ENCODE assay signal across 14 cellular contexts in the genomic region with DNA sequence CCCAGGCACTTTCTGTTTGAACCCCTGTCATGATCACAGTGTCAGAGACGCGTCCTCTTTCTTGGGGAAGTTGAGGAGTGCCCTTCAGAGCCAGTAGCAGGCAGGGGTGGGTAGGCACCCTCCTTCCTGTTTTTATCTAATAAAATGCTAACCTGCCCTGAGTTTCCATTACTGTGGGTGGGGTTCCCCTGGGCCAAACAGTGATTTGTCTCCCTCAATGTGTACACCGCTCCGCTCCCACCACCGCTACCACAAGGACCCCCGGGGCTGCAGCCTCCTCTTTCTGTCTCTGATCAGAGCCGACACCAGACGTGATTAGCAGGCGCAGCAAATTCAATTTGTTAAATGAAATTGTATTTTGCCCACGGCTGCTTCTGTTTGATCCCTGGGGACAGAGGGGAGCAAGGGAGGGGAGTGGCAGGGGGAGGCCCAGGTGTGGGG. TPM values are rescaled to one million over a fixed set of nuclear protein-coding genes. Genes with fewer than 3 reads are reported as not detected.
DNase-seq lines count a peak whose midpoint lies in the region; ATAC-seq and TF ChIP-seq lines count a peak whose summit lies in the region.
"Had no signal": no experiment of that assay in that cellular context is flagged by ENCODE, and none has a peak within 500 bp of the region (broad histone marks: within the 10 kb centered on the region; RNA-seq: fewer than 3 reads in every experiment).

No MANE protein-coding gene starts in this region.

- TF ChIP-seq CTCF in SK-N-SH (IDR thresholded peaks at IDR 0.05) (no peak), chondrocyte (IDR thresholded peaks at IDR 0.05) (no peak)

- peak in 1 of 2 experiments; percentile 49; a peak in 1 of 4 replicates for TF ChIP-seq EP300 in SK-N-SH (IDR thresholded peaks at IDR 0.05; ENCODE audit: borderline replicate concordance in 1 of 2, low read depth in 1 of 2, low read length in 1 of 2)

- ATAC-seq in SK-N-SH treated with all-trans-retinoic acid at 6 μM for 48 hours (no peak), GM18861 (IDR thresholded peaks at IDR 0.05; ENCODE audit: unreplicated experiment) (no peak)
- ATAC-seq: A549; activated CD8-positive, alpha-beta memory T cell treated with anti-CD3 and anti-CD28 coated beads, Interleukin-2, amount 10 ng/mL, durations not matched to agents 7 days and 5 days had no signal

- H3K9ac ChIP-seq in SK-N-SH (no peak overlapping the region), Karpas-422 (ENCODE audit: low read length) (peak overlapping the region; percentile 31; the same call in 1 of the 2 replicates), skeletal muscle tissue (ENCODE audit: low read depth in 1 of 3, low read length in 3 of 3) (peak overlapping the region in 1 of 3 donors; percentile 40)

- 80% methylated on average over 10 of the region's 10 CpGs for WGBS in SK-N-SH (ENCODE audit: low lambda C conversion rate)

- H3K9me3 Mint-ChIP-seq in chondrocyte (ENCODE audit: low read depth): no peaks in the 10 kb centered on the region

- TF ChIP-seq RAD21 in SK-N-SH (IDR thresholded peaks at IDR 0.05; ENCODE audit: low read length): no peak

- POLR2A ChIA-PET in SK-N-SH (lab: Yijun Ruan, JAX): no interaction called here

- peaks cover 0 to 40% of the 10 kb centered on the region in 2 experiments; a peak in 1 of 4 replicates for H3K4me1 ChIP-seq in SK-N-SH (ENCODE audit: control insufficient read depth in 1 of 2, insufficient read depth in 2 of 2, low read depth in 1 of 2, low read length in 1 of 2)
- peaks cover 82% of the 10 kb centered on the region for H3K4me1 ChIP-seq in Karpas-422 (ENCODE audit: low read length)
- H3K4me1 ChIP-seq in skeletal muscle tissue (ENCODE audit: control insufficient read depth in 3 of 3, insufficient read depth in 3 of 3, low read length in 3 of 3): peaks cover 28 to 56% (median 36%) of the 10 kb centered on the region in 3 donors

- H3F3A ChIP-seq in SK-N-SH (replicated peaks; ENCODE audit: insufficient read depth): peaks cover 9% of the 10 kb centered on the region

- no peaks in the 10 kb centered on the region for H3K27me3 Mint-ChIP-seq in chondrocyte (ENCODE audit: low read depth)

- H2AFZ ChIP-seq in SK-N-SH (ENCODE audit: low read depth): no peak overlapping the region
- no peak overlapping the region for H2AFZ ChIP-seq in Karpas-422 (ENCODE audit: low read length)

- H3K4me3 Mint-ChIP-seq in chondrocyte (ENCODE audit: unreplicated experiment): peak overlapping the region; percentile 94
- H3K4me3 Mint-ChIP-seq: activated CD8-positive, alpha-beta memory T cell treated with anti-CD3 and anti-CD28 coated beads, Interleukin-2, amount 10 ng/mL, durations not matched to agents 7 days and 5 days had no signal

- CTCF ChIA-PET in SK-N-SH (lab: Yijun Ruan, JAX): interaction anchor here (11.9 to 31.5 kb wide), 2 partner anchors 7 to 22 kb away, joined by 271 to 937 read pairs; a partner anchor contains a TSS

- no peaks in the 10 kb centered on the region for H4K20me1 ChIP-seq in SK-N-SH (ENCODE audit: insufficient read depth)
- peaks cover 25% of the 10 kb centered on the region for H4K20me1 ChIP-seq in Karpas-422 (ENCODE audit: insufficient read depth, low read depth, low read length)

- no peaks in the 10 kb centered on the region for H3K27me3 ChIP-seq in SK-N-SH (ENCODE audit: insufficient read depth)
- H3K27me3 ChIP-seq in Karpas-422 (ENCODE audit: low read length): no peaks in the 10 kb centered on the region
- peaks cover 13 to 32% (median 23%) of the 10 kb centered on the region in 3 donors for H3K27me3 ChIP-seq in skeletal muscle tissue (ENCODE audit: control insufficient read depth in 3 of 3, insufficient read depth in 3 of 3, low read length in 3 of 3)

- H3K9me3 ChIP-seq in SK-N-SH: no peaks in the 10 kb centered on the region
- no peaks in the 10 kb centered on the region for H3K9me3 ChIP-seq in Karpas-422 (ENCODE audit: low read length)
- no peaks in the 10 kb centered on the region for H3K9me3 ChIP-seq in skeletal muscle tissue (ENCODE audit: control insufficient read depth in 3 of 3, low read length in 3 of 3)
- H3K9me3 ChIP-seq: A549 had no signal

- H3K4me2 ChIP-seq in SK-N-SH: no peak overlapping the region
- H3K4me2 ChIP-seq in Karpas-422 (ENCODE audit: low read depth, low read length, poor library complexity, severe bottlenecking): no peak overlapping the region
- H3K4me2 ChIP-seq: A549 had no signal

- H3K27ac Mint-ChIP-seq in chondrocyte (ENCODE audit: unreplicated experiment): peak overlapping the region; percentile 100
- H3K27ac Mint-ChIP-seq: activated CD8-positive, alpha-beta memory T cell treated with anti-CD3 and anti-CD28 coated beads, Interleukin-2, amount 10 ng/mL, durations not matched to agents 7 days and 5 days had no signal

- H3K36me3 ChIP-seq in SK-N-SH (replicated peaks in 1 of 2; ENCODE audit: control insufficient read depth in 1 of 2, insufficient read depth in 2 of 2, low read length in 1 of 2) (peaks cover 22 to 37% of the 10 kb centered on the region in 2 experiments), Karpas-422 (ENCODE audit: insufficient read depth, low read length) (peaks cover 26% of the 10 kb centered on the region), skeletal muscle tissue (ENCODE audit: control insufficient read depth in 3 of 3, insufficient read depth in 3 of 3, low read length in 3 of 3) (peaks cover 29 to 33% (median 30%) of the 10 kb centered on the region in 3 donors)

- no peak overlapping the region for H3K4me3 ChIP-seq in SK-N-SH (ENCODE audit: low read depth in 2 of 2, low read length in 1 of 2)
- H3K4me3 ChIP-seq in Karpas-422 (ENCODE audit: low read length): no peak overlapping the region
- H3K4me3 ChIP-seq in skeletal muscle tissue (ENCODE audit: low read length in 3 of 3): no peak overlapping the region
- H3K4me3 ChIP-seq: A549 had no signal

- peak; percentile 54 for DNase-seq in SK-N-SH
- no peak for DNase-seq in Karpas-422
- DNase-seq in chondrocyte (ENCODE audit: low spot score): no peak
- no peak for DNase-seq in caudate nucleus (lab: John Stamatoyannopoulos, UW)
- DNase-seq in activated CD4-positive, alpha-beta T cell treated with anti-CD3 and anti-CD28 coated beads for 48 hours: no peak
- DNase-seq: activated CD8-positive, alpha-beta memory T cell treated with anti-CD3 and anti-CD28 coated beads, Interleukin-2, amount 10 ng/mL, durations not matched to agents 7 days and 5 days; kidney glomerular epithelial cell; NCI-H2227 treated with DMSO at 0.1 percent for 48 hours; T1000 had no signal

- peaks cover 26% of the 10 kb centered on the region for H3K79me2 ChIP-seq in SK-N-SH (ENCODE audit: insufficient read depth)
- peaks cover 23% of the 10 kb centered on the region for H3K79me2 ChIP-seq in Karpas-422 (ENCODE audit: low read length)

- H3K36me3 Mint-ChIP-seq in chondrocyte (ENCODE audit: low read depth): peaks cover 24% of the 10 kb centered on the region

- no peak overlapping the region; a peak in 1 of 4 replicates for H3K27ac ChIP-seq in SK-N-SH (ENCODE audit: low read depth in 2 of 2, low read length in 1 of 2)
- H3K27ac ChIP-seq in Karpas-422 (ENCODE audit: low read length): peak overlapping the region; percentile 57
- H3K27ac ChIP-seq in skeletal muscle tissue (ENCODE audit: low read depth, low read length): peak overlapping the region; percentile 54
- no peak overlapping the region for H3K27ac ChIP-seq in caudate nucleus (ENCODE audit: low read depth, low read length)
- H3K27ac ChIP-seq: A549, HL-60 had no signal

- H3K9me2 ChIP-seq in SK-N-SH (no peaks in the 10 kb centered on the region), Karpas-422 (replicated peaks; ENCODE audit: insufficient read depth, low read length) (no peaks in the 10 kb centered on the region)

- peaks cover 88% of the 10 kb centered on the region for H3K4me1 Mint-ChIP-seq in chondrocyte (ENCODE audit: low read depth)

TF ChIP-seq in SK-N-SH, 30 proteins besides CTCF, POLR2A, EP300 and RAD21 (continues in another document):
- TF ChIP-seq MXI1 (IDR thresholded peaks at IDR 0.05; ENCODE audit: low read depth, low read length) (no peak), FOXM1 (IDR thresholded peaks at IDR 0.05; ENCODE audit: low read depth) (no peak), MEF2A (IDR thresholded peaks at IDR 0.05; ENCODE audit: borderline replicate concordance, low read depth) (no peak), RFX5 (IDR thresholded peaks at IDR 0.05; ENCODE audit: low read length) (no peak), GATA2 (CRISPR knock-in tag; IDR thresholded peaks at IDR 0.05) (no peak), YY1 (IDR thresholded peaks at IDR 0.05; ENCODE audit: low read depth) (no peak), CHD2 (IDR thresholded peaks at IDR 0.05; ENCODE audit: low read length, partially characterized antibody) (no peak)

TF ChIP-seq in SK-N-SH treated with all-trans-retinoic acid at 6 μM for 48 hours, 23 proteins besides CTCF, POLR2A, EP300 and RAD21 (continues in another document):
- TF ChIP-seq, protein P1, sequence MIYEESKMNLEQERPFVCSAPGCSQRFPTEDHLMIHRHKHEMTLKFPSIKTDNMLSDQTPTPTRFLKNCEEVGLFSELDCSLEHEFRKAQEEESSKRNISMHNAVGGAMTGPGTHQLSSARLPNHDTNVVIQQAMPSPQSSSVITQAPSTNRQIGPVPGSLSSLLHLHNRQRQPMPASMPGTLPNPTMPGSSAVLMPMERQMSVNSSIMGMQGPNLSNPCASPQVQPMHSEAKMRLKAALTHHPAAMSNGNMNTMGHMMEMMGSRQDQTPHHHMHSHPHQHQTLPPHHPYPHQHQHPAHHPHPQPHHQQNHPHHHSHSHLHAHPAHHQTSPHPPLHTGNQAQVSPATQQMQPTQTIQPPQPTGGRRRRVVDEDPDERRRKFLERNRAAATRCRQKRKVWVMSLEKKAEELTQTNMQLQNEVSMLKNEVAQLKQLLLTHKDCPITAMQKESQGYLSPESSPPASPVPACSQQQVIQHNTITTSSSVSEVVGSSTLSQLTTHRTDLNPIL (CRISPR knock-in tag; IDR thresholded peaks at IDR 0.05; ENCODE audit: low read depth): no peak
- TF ChIP-seq ZFP3 (CRISPR knock-in tag; IDR thresholded peaks at IDR 0.05): no peak
- TF ChIP-seq CSDC2 (CRISPR knock-in tag; IDR thresholded peaks at IDR 0.05): no peak

RNA-seq across cellular contexts. Expression of a gene that starts 5.1 kb away (rescaled TPM):
- polyA plus RNA-seq in SK-N-SH (2012; rRNA removed): 181 and 204 TPM in 2 replicates
- polyA plus RNA-seq in SK-N-SH (2012; cell fraction: cytosol; rRNA removed): 86.1 and 133 TPM in 2 replicates
- polyA plus RNA-seq in SK-N-SH (2012; cell fraction: nucleus; rRNA removed): 206 and 207 TPM in 2 replicates
- total RNA-seq in Karpas-422 (2014; rRNA removed; shearing (Covaris generic); ENCODE audit: low replicate concordance): 399 and 449 TPM in 2 replicates
- total RNA-seq in chondrocyte (112 to 292 TPM (median 291 TPM) in 3 replicates), skeletal muscle tissue (91.3 TPM)

RNA-seq across cellular contexts. Expression of a gene that starts 16.4 kb away (rescaled TPM):
- 0.63 and 0.76 TPM in 2 replicates for polyA plus RNA-seq in SK-N-SH (2012; rRNA removed)
- 0.38 and 0.51 TPM in 2 replicates for polyA plus RNA-seq in SK-N-SH (2012; cell fraction: cytosol; rRNA removed)
- 5.4 and 7.1 TPM in 2 replicates for polyA plus RNA-seq in SK-N-SH (2012; cell fraction: nucleus; rRNA removed)
- 5.9 and 7.8 TPM in 2 replicates for total RNA-seq in Karpas-422 (2014; rRNA removed; shearing (Covaris generic); ENCODE audit: low replicate concordance)
- total RNA-seq in chondrocyte: 1.1 to 2.8 TPM (median 1.3 TPM) in 3 replicates
- 166 TPM for total RNA-seq in skeletal muscle tissue

RNA-seq across cellular contexts. Expression of a gene that starts 18.0 kb away (rescaled TPM):
- polyA plus RNA-seq in SK-N-SH (2012; rRNA removed): 0.18 and 0.31 TPM in 2 replicates
- 0.12 and 0.24 TPM in 2 replicates for polyA plus RNA-seq in SK-N-SH (2012; cell fraction: cytosol; rRNA removed)
- polyA plus RNA-seq in SK-N-SH (2012; cell fraction: nucleus; rRNA removed): 0.25 and 0.45 TPM in 2 replicates
- 2.9 and 4.2 TPM in 2 replicates for total RNA-seq in Karpas-422 (2014; rRNA removed; shearing (Covaris generic); ENCODE audit: low replicate concordance)
- total RNA-seq in chondrocyte: 75.4 to 85.4 TPM (median 82.8 TPM) in 3 replicates
- total RNA-seq in skeletal muscle tissue: not detected

Comparison
In these comparisons a context has a peak if more than half of its experiments do, and no peak if none do; other contexts are left out.
1. H3K27ac ChIP-seq: peak in Karpas-422 (single experiment) and skeletal muscle tissue (single experiment); none in SK-N-SH (0 of 2) and caudate nucleus (single experiment).
2. RNA of a gene that starts 16.4 kb away (total RNA-seq): 166 TPM in skeletal muscle tissue (single experiment); 5.9 to 7.8 TPM in Karpas-422 and 1.1 to 2.8 TPM in chondrocyte; every median in the first group is over 10 times any median in the second.
3. RNA of a gene that starts 18.0 kb away (total RNA-seq): 75.4 to 85.4 TPM in chondrocyte; 2.9 to 4.2 TPM in Karpas-422 and not detected in skeletal muscle tissue (single experiment); every median in the first group is over 10 times any median in the second.